Comparison of ENCODE assay signal across 18 cellular contexts in genomic region chr10:75592014-75592842, GRCh38.
DNase-seq lines count a peak whose midpoint lies in the region; ATAC-seq and TF ChIP-seq lines count a peak whose summit lies in the region.
"Had no signal": no experiment of that assay in that cellular context is flagged by ENCODE, and none has a peak within 500 bp of the region (broad histone marks: within the 10 kb centered on the region; RNA-seq: fewer than 3 reads in every experiment).

No MANE protein-coding gene starts in this region.

- intact Hi-C loops in Right ventricle myocardium inferior (cut with DNase I) (loop anchor here (1.0 to 10.0 kb wide), 3 partner anchors 157 to 323 kb away; partner anchors contain the start of gene LRMDA), cardiac septum (cut with DNase I) (loop anchor here (10.0 kb wide), 1 partner anchor 187 kb away; the partner anchor contains the start of gene ZNF503), psoas muscle (cut with DNase I) (no loop called here)

- no peaks in the 10 kb centered on the region for H3K9me3 ChIP-seq in psoas muscle
- H3K9me3 ChIP-seq: BLaER1 had no signal

- H3K4me1 ChIP-seq in psoas muscle: no peaks in the 10 kb centered on the region
- H3K4me1 ChIP-seq: BLaER1 had no signal

- H3K4me3 Mint-ChIP-seq in mesothelial cell of epicardium: no peak overlapping the region
- H3K4me3 Mint-ChIP-seq: activated CD8-positive, alpha-beta memory T cell treated with anti-CD3 and anti-CD28 coated beads, Interleukin-2, amount 10 ng/mL, durations not matched to agents 7 days and 5 days; activated naive CD8-positive, alpha-beta T cell had no signal

- peaks cover 0 to 9% (median 4%) of the 10 kb centered on the region in 3 donors for H3K27me3 ChIP-seq in psoas muscle (ENCODE audit: insufficient read depth in 3 of 3, low read length in 2 of 3)
- H3K27me3 ChIP-seq: BLaER1 had no signal

- ATAC-seq in Right ventricle myocardium inferior (peak; percentile 10), psoas muscle (no peak), GM19351 (IDR thresholded peaks at IDR 0.05; ENCODE audit: unreplicated experiment) (no peak)
- ATAC-seq: activated CD8-positive, alpha-beta memory T cell treated with anti-CD3 and anti-CD28 coated beads, Interleukin-2, amount 10 ng/mL, durations not matched to agents 7 days and 5 days had no signal

- DNase-seq in Right ventricle myocardium inferior (ENCODE audit: missing footprints) (no peak), cardiac septum (ENCODE audit: low spot score) (no peak), left kidney (ENCODE audit: low read depth, low spot score) (peak; percentile 81), psoas muscle (no peak), AML-193 (lab: John Stamatoyannopoulos, UW) (no peak), mesothelial cell of epicardium (ENCODE audit: low spot score in 2 of 2, unreplicated experiment in 2 of 2) (no peak), NCI-H2029 treated with DMSO at 0.1 percent for 48 hours (lab: John Stamatoyannopoulos, UW) (no peak)
- DNase-seq: activated CD4-positive, alpha-beta T cell treated with anti-CD3 and anti-CD28 coated beads for 4 hours; activated CD8-positive, alpha-beta memory T cell treated with anti-CD3 and anti-CD28 coated beads, Interleukin-2, amount 10 ng/mL, durations not matched to agents 7 days and 5 days; GM23248; naive B cell; NCI-H2029; NCI-H510A treated with DMSO at 0.1 percent for 48 hours; stimulated activated CD8-positive, alpha-beta memory T cell treated with anti-CD3 and anti-CD28 coated beads, Interleukin-4, amount 100 ng/mL, for 48 hours had no signal

- TF ChIP-seq CTCF in psoas muscle (IDR thresholded peaks at IDR 0.05): no peak
- TF ChIP-seq CTCF in mesothelial cell of epicardium (IDR thresholded peaks at IDR 0.05; ENCODE audit: unreplicated experiment): no peak

- WGBS in psoas muscle, 3 donors: 54 to 63% (median 58%) methylated on average over 32 of the region's 32 CpGs

- no peaks in the 10 kb centered on the region for H3K36me3 Mint-ChIP-seq in mesothelial cell of epicardium
- H3K36me3 Mint-ChIP-seq: activated CD8-positive, alpha-beta memory T cell treated with anti-CD3 and anti-CD28 coated beads, Interleukin-2, amount 10 ng/mL, durations not matched to agents 7 days and 5 days; activated naive CD8-positive, alpha-beta T cell; naive B cell had no signal

- no peaks in the 10 kb centered on the region for H3K36me3 ChIP-seq in psoas muscle (ENCODE audit: insufficient read depth in 1 of 2, low read depth in 1 of 2)
- H3K36me3 ChIP-seq: BLaER1 had no signal

- H3K27me3 Mint-ChIP-seq in mesothelial cell of epicardium (ENCODE audit: low read depth): peaks cover 53% of the 10 kb centered on the region
- H3K27me3 Mint-ChIP-seq: activated CD8-positive, alpha-beta memory T cell treated with anti-CD3 and anti-CD28 coated beads, Interleukin-2, amount 10 ng/mL, durations not matched to agents 7 days and 5 days had no signal

- peaks cover 30% of the 10 kb centered on the region for H3K4me1 Mint-ChIP-seq in mesothelial cell of epicardium
- H3K4me1 Mint-ChIP-seq: activated CD8-positive, alpha-beta memory T cell treated with anti-CD3 and anti-CD28 coated beads, Interleukin-2, amount 10 ng/mL, durations not matched to agents 7 days and 5 days; naive B cell had no signal

- no peaks in the 10 kb centered on the region for H3K9me3 Mint-ChIP-seq in mesothelial cell of epicardium

- no peak overlapping the region for H3K27ac Mint-ChIP-seq in mesothelial cell of epicardium
- H3K27ac Mint-ChIP-seq: activated CD8-positive, alpha-beta memory T cell treated with anti-CD3 and anti-CD28 coated beads, Interleukin-2, amount 10 ng/mL, durations not matched to agents 7 days and 5 days; activated naive CD8-positive, alpha-beta T cell; naive B cell had no signal

- H3K27ac ChIP-seq in psoas muscle: no peak overlapping the region
- H3K27ac ChIP-seq: BLaER1, epithelial cell of prostate, GM23248 had no signal

- peak overlapping the region; percentile 38 for H3K4me3 ChIP-seq in psoas muscle
- H3K4me3 ChIP-seq: BLaER1, GM23248 had no signal

Comparison
In these comparisons a context has a peak if more than half of its experiments do, and no peak if none do; other contexts are left out.
1. intact Hi-C loops: an anchor here in Right ventricle myocardium inferior (1.0 to 10.0 kb wide) and cardiac septum (10.0 kb wide); none called in psoas muscle.